Comparison of ENCODE assay signal across 28 cellular contexts in genomic region chr5:124178050-124178449, GRCh38.
"Had no signal": no experiment of that assay in that cellular context is flagged by ENCODE, and none has a peak within 500 bp of the region (broad histone marks: within the 10 kb centered on the region; RNA-seq: fewer than 3 reads in every experiment).

No MANE protein-coding gene starts in this region.

- H3K27me3 Mint-ChIP-seq: stimulated activated memory B cell treated with anti-CD40 and anti-IgM and Interleukin-4, amounts not matched to agents 10 μg/mL and 1 μg/mL and 100 μg/mL, for 72 hours; stimulated activated naive B cell treated with anti-CD40 and anti-IgM and Interleukin-4, amounts not matched to agents 10 μg/mL and 1 μg/mL and 100 μg/mL, for 72 hours; stimulated activated naive CD8-positive, alpha-beta T cell treated with anti-CD3 and anti-CD28 coated beads, Interleukin-15, amount 100 ng/mL, for 72 hours; stimulated activated naive CD8-positive, alpha-beta T cell treated with anti-CD3 and anti-CD28 coated beads, Interleukin-15, Interleukin-2, amounts not matched to agents 100 ng/mL and 50 ng/mL, for 24 hours; type B pancreatic cell had no signal

- DNase-seq: stimulated activated CD4-positive, alpha-beta T cell treated with anti-CD3 and anti-CD28 coated beads, Interleukin-2, amount 100 ng/mL, for 48 hours; stimulated activated CD4-positive, alpha-beta T cell treated with anti-CD3 and anti-CD28 coated beads, Interleukin-4, amount 100 ng/mL, for 1 hour; stimulated activated CD4-positive, alpha-beta T cell treated with anti-CD3 and anti-CD28 coated beads, Interleukin-4, amount 100 ng/mL, for 24 hours; stimulated activated CD4-positive, alpha-beta T cell treated with anti-CD3 and anti-CD28 coated beads, Interleukin-4, amount 100 ng/mL, for 4 hours; stimulated activated CD8-positive, alpha-beta memory T cell treated with anti-CD3 and anti-CD28 coated beads, Interleukin-4, amount 100 ng/mL, for 48 hours; stimulated activated naive B cell treated with anti-CD40 and anti-IgM and Interleukin-4, amounts not matched to agents 10 μg/mL and 1 μg/mL and 100 μg/mL, for 72 hours; stimulated activated naive CD4-positive, alpha-beta T cell; stimulated activated naive CD4-positive, alpha-beta T cell treated with Interleukin-2 at 50 U/mL for 16 hours; stimulated activated naive CD8-positive, alpha-beta T cell treated with anti-CD3 and anti-CD28 coated beads, Interleukin-15, amount 100 ng/mL, for 72 hours; stimulated activated naive CD8-positive, alpha-beta T cell treated with anti-CD3 and anti-CD28 coated beads, Interleukin-15, Interleukin-2, amounts not matched to agents 100 U/mL and 50 U/mL, for 24 hours; stomach; substantia nigra; testis; thyroid gland; tibial artery; transverse colon; trophoblast cell; upper lobe of left lung; upper lobe of right lung; uterus had no signal

- H3K36me3 Mint-ChIP-seq: stimulated activated effector memory CD8-positive, alpha-beta T cell treated with anti-CD3 and anti-CD28 coated beads, Interleukin-12 subunit alpha, Interleukin-12 subunit beta, amount 100 ng/mL, for 72 hours; stimulated activated memory B cell treated with anti-CD40 and anti-IgM and Interleukin-4, amounts not matched to agents 10 μg/mL and 1 μg/mL and 100 μg/mL, for 72 hours; stimulated activated naive B cell treated with anti-CD40 and anti-IgM and Interleukin-4, amounts not matched to agents 10 μg/mL and 1 μg/mL and 100 μg/mL, for 72 hours; type B pancreatic cell had no signal

- H3K4me1 Mint-ChIP-seq: stimulated activated effector memory CD8-positive, alpha-beta T cell treated with anti-CD3 and anti-CD28 coated beads, Interleukin-12 subunit alpha, Interleukin-12 subunit beta, amount 100 ng/mL, for 72 hours; stimulated activated memory B cell treated with anti-CD40 and anti-IgM and Interleukin-4, amounts not matched to agents 10 μg/mL and 1 μg/mL and 100 μg/mL, for 72 hours; stimulated activated naive CD8-positive, alpha-beta T cell treated with anti-CD3 and anti-CD28 coated beads, Interleukin-15, amount 100 ng/mL, for 72 hours had no signal

- H3K4me3 Mint-ChIP-seq: stimulated activated effector memory CD8-positive, alpha-beta T cell treated with anti-CD3 and anti-CD28 coated beads, Interleukin-12 subunit alpha, Interleukin-12 subunit beta, amount 100 ng/mL, for 72 hours; stimulated activated memory B cell treated with anti-CD40 and anti-IgM and Interleukin-4, amounts not matched to agents 10 μg/mL and 1 μg/mL and 100 μg/mL, for 72 hours; stimulated activated naive B cell treated with anti-CD40 and anti-IgM and Interleukin-4, amounts not matched to agents 10 μg/mL and 1 μg/mL and 100 μg/mL, for 72 hours; stimulated activated naive CD8-positive, alpha-beta T cell treated with anti-CD3 and anti-CD28 coated beads, Interleukin-15, amount 100 ng/mL, for 72 hours; stimulated activated naive CD8-positive, alpha-beta T cell treated with anti-CD3 and anti-CD28 coated beads, Interleukin-15, Interleukin-2, amounts not matched to agents 100 ng/mL and 50 ng/mL, for 24 hours; type B pancreatic cell had no signal

- H3K4me3 ChIP-seq: stomach, suprapubic skin, testis, thoracic aorta, thyroid gland, tibial artery, tibial nerve, transverse colon, upper lobe of left lung, upper lobe of right lung, uterus, vagina had no signal

- H3K36me3 ChIP-seq: stomach, suprapubic skin, thoracic aorta, thyroid gland, tibial artery, tibial nerve, transverse colon, upper lobe of left lung, upper lobe of right lung, uterus, vagina had no signal

- ATAC-seq: stimulated activated effector memory CD8-positive, alpha-beta T cell treated with anti-CD3 and anti-CD28 coated beads, Interleukin-12 subunit alpha, Interleukin-12 subunit beta, amount 100 ng/mL, for 72 hours; stimulated activated memory B cell treated with anti-CD40 and anti-IgM and Interleukin-4, amounts not matched to agents 10 μg/mL and 1 μg/mL and 100 μg/mL, for 72 hours; stimulated activated naive B cell treated with anti-CD40 and anti-IgM and Interleukin-4, amounts not matched to agents 10 μg/mL and 1 μg/mL and 100 μg/mL, for 72 hours; stimulated activated naive CD8-positive, alpha-beta T cell treated with anti-CD3 and anti-CD28 coated beads, Interleukin-15, amount 100 ng/mL, for 72 hours; stimulated activated naive CD8-positive, alpha-beta T cell treated with anti-CD3 and anti-CD28 coated beads, Interleukin-15, Interleukin-2, amounts not matched to agents 100 U/mL and 50 U/mL, for 24 hours; upper lobe of right lung had no signal

- H3K27ac Mint-ChIP-seq: stimulated activated effector memory CD8-positive, alpha-beta T cell treated with anti-CD3 and anti-CD28 coated beads, Interleukin-12 subunit alpha, Interleukin-12 subunit beta, amount 100 ng/mL, for 72 hours; stimulated activated memory B cell treated with anti-CD40 and anti-IgM and Interleukin-4, amounts not matched to agents 10 μg/mL and 1 μg/mL and 100 μg/mL, for 72 hours; stimulated activated naive B cell treated with anti-CD40 and anti-IgM and Interleukin-4, amounts not matched to agents 10 μg/mL and 1 μg/mL and 100 μg/mL, for 72 hours; stimulated activated naive CD8-positive, alpha-beta T cell treated with anti-CD3 and anti-CD28 coated beads, Interleukin-15, amount 100 ng/mL, for 72 hours; stimulated activated naive CD8-positive, alpha-beta T cell treated with anti-CD3 and anti-CD28 coated beads, Interleukin-15, Interleukin-2, amounts not matched to agents 100 ng/mL and 50 ng/mL, for 24 hours; type B pancreatic cell had no signal

- H3K9me3 ChIP-seq: testis, thyroid gland, transverse colon, upper lobe of right lung, uterus, vagina had no signal

- H3K27me3 ChIP-seq: stomach, suprapubic skin, testis, thyroid gland, tibial artery, tibial nerve, transverse colon, upper lobe of left lung, upper lobe of right lung, uterus, vagina had no signal

- H3K4me1 ChIP-seq: suprapubic skin, testis, tibial nerve, upper lobe of left lung, upper lobe of right lung, uterus had no signal

- H3K27ac ChIP-seq: stomach, suprapubic skin, testis, thoracic aorta, thyroid gland, tibial artery, tibial nerve, transverse colon, upper lobe of left lung, upper lobe of right lung, uterus, vagina had no signal
